ENCODE assay signal across 8 cellular contexts in the genomic region with DNA sequence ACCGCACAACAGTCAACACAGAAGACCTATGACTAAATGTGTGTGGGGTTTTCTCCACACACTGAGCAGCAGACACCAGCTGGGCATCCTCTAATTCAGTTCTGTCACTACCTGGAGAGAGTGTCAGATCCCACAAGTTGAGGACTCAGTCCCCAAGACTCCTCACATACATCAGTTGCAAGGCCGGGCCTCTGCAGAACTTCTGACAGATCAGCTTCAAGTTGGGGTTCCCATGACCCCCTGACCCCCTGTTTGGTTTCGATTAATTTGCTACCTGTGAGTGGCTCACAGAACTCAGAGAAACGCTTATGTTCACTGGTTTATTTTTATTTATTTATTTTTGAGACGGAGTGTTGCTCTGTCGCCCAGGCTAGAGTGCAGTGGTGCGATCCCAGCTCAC. TPM values are rescaled to one million over a fixed set of nuclear protein-coding genes. Genes with fewer than 3 reads are reported as not detected.
"Had no signal": no experiment of that assay in that cellular context is flagged by ENCODE, and none has a peak within 500 bp of the region (broad histone marks: within the 10 kb centered on the region; RNA-seq: fewer than 3 reads in every experiment).

No MANE protein-coding gene starts in this region.

- H3K4me3 ChIP-seq: K562 had no signal

- DNase-seq: IMR-90, KBM-7 had no signal

- ATAC-seq: HepG2, K562 had no signal

- H3K4me3 Mint-ChIP-seq: IgD-negative memory B cell had no signal

- H3K27ac Mint-ChIP-seq: IgD-negative memory B cell had no signal

- H3K27ac ChIP-seq: HL-60 had no signal

RNA-seq across cellular contexts. Expression of a gene that starts 3.2 kb away (rescaled TPM):
- total RNA-seq: HT-29, HT1080 had no signal
